7 cellular contexts compared by ENCODE assay signal in the genomic region with DNA sequence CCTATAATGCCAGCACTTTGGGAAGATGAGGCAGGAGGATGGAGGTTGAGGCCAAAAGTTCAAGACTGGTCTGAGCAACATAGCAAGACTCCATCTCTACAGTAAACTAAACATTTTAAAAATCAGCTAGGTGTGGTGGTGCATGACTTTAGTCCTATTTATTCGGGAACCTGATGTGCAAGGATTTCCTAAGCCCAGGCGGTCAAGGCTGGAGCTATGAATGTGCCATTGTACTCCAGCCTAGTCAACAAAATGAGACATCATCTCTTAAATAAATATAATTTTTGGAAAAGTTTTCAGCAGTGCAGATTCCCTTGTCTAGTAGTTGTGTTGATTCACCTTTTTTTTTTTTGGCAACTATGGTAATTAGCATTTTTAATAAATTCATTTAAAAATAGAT.
"Had no signal": no experiment of that assay in that cellular context is flagged by ENCODE, and none has a peak within 500 bp of the region (broad histone marks: within the 10 kb centered on the region; RNA-seq: fewer than 3 reads in every experiment).

No MANE protein-coding gene starts in this region.

- ATAC-seq: GM12878 had no signal

- H3K4me3 ChIP-seq: GM12878 had no signal

- DNase-seq: GDM1, GF-D8 had no signal

- FAIRE-seq: G401.6, GM12878, GM12891, GM12892, GM18507 had no signal
